In the genomic region with DNA sequence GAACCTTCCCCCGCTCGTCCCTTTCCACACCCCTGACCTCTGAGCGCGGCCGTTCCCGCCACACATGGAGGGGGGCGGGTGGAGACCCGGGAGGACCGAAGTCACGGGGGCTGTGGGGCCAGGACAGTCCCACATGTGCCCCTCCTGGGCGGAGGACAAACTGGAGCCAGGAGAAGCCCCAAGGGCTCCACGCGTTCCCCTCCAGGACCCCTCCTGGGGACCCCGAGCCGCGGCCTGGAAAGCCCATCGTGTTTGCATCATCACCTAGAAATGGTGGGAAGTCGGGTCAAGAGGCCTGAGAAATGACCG, we compare ENCODE assay signal across 10 cellular contexts. TPM values are rescaled to one million over a fixed set of nuclear protein-coding genes. Genes with fewer than 3 reads are reported as not detected.
A peak's percentile ranks its signal among the peaks of the same experiment; 100 is the strongest.
DNase-seq lines count a peak whose midpoint lies in the region; ATAC-seq, FAIRE-seq and TF ChIP-seq lines count a peak whose summit lies in the region.
"Had no signal": no experiment of that assay in that cellular context is flagged by ENCODE, and none has a peak within 500 bp of the region (broad histone marks: within the 10 kb centered on the region; RNA-seq: fewer than 3 reads in every experiment).

No MANE protein-coding gene starts in this region.

- H3K4me3 ChIP-seq in astrocyte of the cerebellum (ENCODE audit: low read depth, low read length) (peak overlapping the region; percentile 76), lower lobe of right lung (peak overlapping the region; percentile 78), tibial artery (peak overlapping the region; percentile 76 to 88)

- in situ Hi-C loops in astrocyte of the cerebellum (cut with HindIII; ENCODE audit: low sequenced_read_pairs): no loop called here

- no peak for TF ChIP-seq POLR2A in H54 (IDR thresholded peaks at IDR 0.05; ENCODE audit: low read depth, low read length)

- no peak for FAIRE-seq in H54 (lab: Jason Lieb, UNC)
- FAIRE-seq: endometrium had no signal

- intact Hi-C loops in lower lobe of right lung (cut with DNase I) (no loop called here), tibial artery (cut with DNase I; ENCODE audit: low total_unique reads) (loop anchor here (5.0 kb wide), 1 partner anchor 53 kb away; no protein-coding TSS in a partner anchor)

- H3K9me3 Mint-ChIP-seq in activated T-cell treated with anti-CD3 and anti-CD28 coated beads, Interleukin-2, amount 50 U/mL, for 72 hours: no peaks in the 10 kb centered on the region

- H3K4me1 Mint-ChIP-seq in activated T-cell treated with anti-CD3 and anti-CD28 coated beads, Interleukin-2, amount 50 U/mL, for 72 hours (ENCODE audit: low read depth): peaks cover 9% of the 10 kb centered on the region

- TF ChIP-seq CTCF in astrocyte of the cerebellum (IDR thresholded peaks at IDR 0.05; ENCODE audit: low read depth, low read length, missing control alignments) (no peak), lower lobe of right lung (IDR thresholded peaks at IDR 0.05) (no peak), tibial artery (IDR thresholded peaks at IDR 0.05) (no peak)

- H3K36me3 Mint-ChIP-seq in activated T-cell treated with anti-CD3 and anti-CD28 coated beads, Interleukin-2, amount 50 U/mL, for 72 hours (ENCODE audit: insufficient read depth in 2 of 2): no peaks in the 10 kb centered on the region

- H3K27ac ChIP-seq in lower lobe of right lung (peak overlapping the region; percentile 46), tibial artery (peak overlapping the region; percentile 69 to 72)
- H3K27ac ChIP-seq: C4-2B had no signal

- no peak for ATAC-seq in activated T-cell treated with anti-CD3 and anti-CD28 coated beads, Interleukin-2, amount 50 U/mL, for 72 hours (replicated peaks in 1 of 2)
- ATAC-seq in lower lobe of right lung: no peak
- ATAC-seq in HG02588 (IDR thresholded peaks at IDR 0.05; ENCODE audit: unreplicated experiment): no peak

- H3K27me3 ChIP-seq in lower lobe of right lung (ENCODE audit: low read depth) (no peaks in the 10 kb centered on the region), tibial artery (no peaks in the 10 kb centered on the region)

- H3K27ac Mint-ChIP-seq in activated T-cell treated with anti-CD3 and anti-CD28 coated beads, Interleukin-2, amount 50 U/mL, for 72 hours: no peak overlapping the region

- no peak for DNase-seq in activated T-cell treated with anti-CD3 and anti-CD28 coated beads, Interleukin-2, amount 50 U/mL, for 72 hours
- DNase-seq in activated T-cell treated with anti-CD3 and anti-CD28 coated beads for 4 hours: no peak
- DNase-seq in astrocyte of the cerebellum (ENCODE audit: low read depth): no peak
- no peak for DNase-seq in lower lobe of right lung
- no peak for DNase-seq in tibial artery
- no peak for DNase-seq in D341Med (ENCODE audit: low spot score)
- no peak for DNase-seq in H54 (ENCODE audit: insufficient read length, low spot score)

- H3K9me3 ChIP-seq in lower lobe of right lung (no peaks in the 10 kb centered on the region), tibial artery (no peaks in the 10 kb centered on the region)

- peak overlapping the region; percentile 69 to 79 for H3K4me3 Mint-ChIP-seq in activated T-cell treated with anti-CD3 and anti-CD28 coated beads, Interleukin-2, amount 50 U/mL, for 72 hours

- H3K27me3 Mint-ChIP-seq in activated T-cell treated with anti-CD3 and anti-CD28 coated beads, Interleukin-2, amount 50 U/mL, for 72 hours (ENCODE audit: low read depth): no peaks in the 10 kb centered on the region

- H3K4me1 ChIP-seq in lower lobe of right lung (peaks cover 47% of the 10 kb centered on the region), tibial artery (peaks cover 9 to 43% (median 34%) of the 10 kb centered on the region in 4 donors)

- no peaks in the 10 kb centered on the region for H3K36me3 ChIP-seq in lower lobe of right lung
- H3K36me3 ChIP-seq in tibial artery: peaks cover 0 to 2% (median 0%) of the 10 kb centered on the region in 3 donors

RNA-seq across cellular contexts. Expression of a gene that starts 0.6 kb away (rescaled TPM):
- 10 to 100 TPM; 65.8 to 70.8 TPM for total RNA-seq in activated T-cell treated with anti-CD3 and anti-CD28 coated beads, Interleukin-2, amount 50 U/mL, for 72 hours
- 212 TPM for total RNA-seq in lower lobe of right lung
